ENCODE assay signal across 38 cellular contexts in genomic region chr4:35521682-35522081, GRCh38.
"Had no signal": no experiment of that assay in that cellular context is flagged by ENCODE, and none has a peak within 500 bp of the region (broad histone marks: within the 10 kb centered on the region; RNA-seq: fewer than 3 reads in every experiment).

No MANE protein-coding gene starts in this region.

- H3K9me3 Mint-ChIP-seq: activated naive CD4-positive, alpha-beta T cell treated with anti-CD3 and anti-CD28 coated beads for 36 hours; activated naive CD4-positive, alpha-beta T cell treated with anti-CD3 and anti-CD28 coated beads, Interleukin-2, amount 50 U/mL, for 24 hours; activated naive CD8-positive, alpha-beta T cell treated with anti-CD3 and anti-CD28 coated beads, Interleukin-2, amount 10 ng/mL, durations not matched to agents 7 days and 5 days; activated T-helper 1 cell treated with anti-CD3 and anti-CD28 coated beads, Interleukin-12 subunit alpha, Interleukin-12 subunit beta, Interleukin-2, Interleukin-4 antibody, amounts not matched to agents 30 ng/mL and 10 ng/mL and 1 ng/mL, durations not matched to agents 14 hours and 24 hours and 36 hours had no signal

- H3K4me1 Mint-ChIP-seq: activated naive CD4-positive, alpha-beta T cell treated with anti-CD3 and anti-CD28 coated beads, Interleukin-2, amount 10 ng/mL, durations not matched to agents 7 days and 5 days; activated naive CD4-positive, alpha-beta T cell treated with anti-CD3 and anti-CD28 coated beads, Interleukin-2, amount 50 U/mL, for 24 hours; activated naive CD8-positive, alpha-beta T cell treated with anti-CD3 and anti-CD28 coated beads for 36 hours; activated naive CD8-positive, alpha-beta T cell treated with anti-CD3 and anti-CD28 coated beads, Interleukin-2, amount 50 U/mL, for 24 hours; activated T-helper 17 cell treated with anti-CD3 and anti-CD28 coated beads, Interleukin-2, amount 50 U/mL, for 72 hours; central memory CD8-positive, alpha-beta T cell had no signal

- H3K4me3 ChIP-seq: adrenal gland, ascending aorta, body of pancreas, breast epithelium, cardiac muscle cell had no signal

- H3K4me1 ChIP-seq: adrenal gland, ascending aorta, body of pancreas, breast epithelium had no signal

- H3K27ac ChIP-seq: adrenal gland, ascending aorta, body of pancreas, brain microvascular endothelial cell, breast epithelium, cardiac muscle cell had no signal

- H3K27me3 Mint-ChIP-seq: activated naive CD4-positive, alpha-beta T cell treated with anti-CD3 and anti-CD28 coated beads, Interleukin-2, amount 10 ng/mL, durations not matched to agents 7 days and 5 days; activated naive CD4-positive, alpha-beta T cell treated with anti-CD3 and anti-CD28 coated beads, Interleukin-2, amount 50 U/mL, for 24 hours; activated naive CD8-positive, alpha-beta T cell; activated naive CD8-positive, alpha-beta T cell treated with anti-CD3 and anti-CD28 coated beads for 36 hours; activated naive CD8-positive, alpha-beta T cell treated with anti-CD3 and anti-CD28 coated beads, Interleukin-2, amount 10 ng/mL, durations not matched to agents 7 days and 5 days; activated naive CD8-positive, alpha-beta T cell treated with anti-CD3 and anti-CD28 coated beads, Interleukin-2, amount 50 U/mL, for 24 hours; activated T-cell treated with anti-CD3 and anti-CD28 coated beads, Interleukin-2, amount 50 U/mL, for 24 hours; activated T-helper 17 cell treated with anti-CD3 and anti-CD28 coated beads, Interleukin-2, amount 50 U/mL, for 72 hours; central memory CD8-positive, alpha-beta T cell had no signal

- H3K27ac Mint-ChIP-seq: activated naive CD4-positive, alpha-beta T cell treated with anti-CD3 and anti-CD28 coated beads for 36 hours; activated naive CD4-positive, alpha-beta T cell treated with anti-CD3 and anti-CD28 coated beads, Interleukin-2, amount 10 ng/mL, durations not matched to agents 7 days and 5 days; activated naive CD4-positive, alpha-beta T cell treated with anti-CD3 and anti-CD28 coated beads, Interleukin-2, amount 50 U/mL, for 24 hours; activated naive CD4-positive, alpha-beta T cell treated with anti-CD3 and anti-CD28 coated beads, Interleukin-2, amount 50 U/mL, for 72 hours; activated naive CD8-positive, alpha-beta T cell; activated naive CD8-positive, alpha-beta T cell treated with anti-CD3 and anti-CD28 coated beads for 36 hours; activated naive CD8-positive, alpha-beta T cell treated with anti-CD3 and anti-CD28 coated beads, Interleukin-2, amount 10 ng/mL, durations not matched to agents 7 days and 5 days; activated naive CD8-positive, alpha-beta T cell treated with anti-CD3 and anti-CD28 coated beads, Interleukin-2, amount 50 U/mL, for 24 hours; activated T-cell treated with anti-CD3 and anti-CD28 coated beads, Interleukin-2, amount 50 U/mL, for 24 hours; activated T-cell treated with anti-CD3 and anti-CD28 coated beads, Interleukin-2, amount 50 U/mL, for 72 hours; activated T-helper 1 cell treated with anti-CD3 and anti-CD28 coated beads, Interleukin-12 subunit alpha, Interleukin-12 subunit beta, Interleukin-2, Interleukin-4 antibody, amounts not matched to agents 30 ng/mL and 10 ng/mL and 1 ng/mL, durations not matched to agents 14 hours and 24 hours and 36 hours; activated T-helper 17 cell treated with anti-CD3 and anti-CD28 coated beads, Interleukin-2, amount 50 U/mL, for 72 hours; activated T-helper 2 cell treated with anti-CD3 and anti-CD28 coated beads, Interferon-gamma antibody, Interleukin-2, Interleukin-4, amounts not matched to agents 10 μg/mL and 5 μg/mL and 100 μg/mL, durations not matched to agents 14 hours and 24 hours and 36 hours; brain had no signal

- H3K36me3 ChIP-seq: adrenal gland, ascending aorta, brain microvascular endothelial cell, breast epithelium, cardiac muscle cell had no signal

- DNase-seq: activated effector memory CD4-positive, alpha-beta T cell treated with anti-CD3 and anti-CD28 coated beads, Interleukin-2, amount 50 U/mL, for 16 hours; activated effector memory CD4-positive, alpha-beta T cell treated with Interleukin-2 at 50 U/mL for 16 hours; activated gamma-delta T cell; activated gamma-delta T cell treated with Interleukin-2 at 50 U/mL for 16 hours; activated naive CD4-positive, alpha-beta T cell; activated naive CD4-positive, alpha-beta T cell treated with anti-CD3 and anti-CD28 coated beads for 36 hours; activated naive CD4-positive, alpha-beta T cell treated with anti-CD3 and anti-CD28 coated beads, Interleukin-2, amount 10 ng/mL, durations not matched to agents 7 days and 5 days; activated naive CD4-positive, alpha-beta T cell treated with anti-CD3 and anti-CD28 coated beads, Interleukin-2, amount 50 U/mL, for 16 hours; activated naive CD4-positive, alpha-beta T cell treated with Interleukin-2 at 50 U/mL for 16 hours; activated naive CD8-positive, alpha-beta T cell treated with anti-CD3 and anti-CD28 coated beads for 36 hours; activated naive CD8-positive, alpha-beta T cell treated with anti-CD3 and anti-CD28 coated beads, Interleukin-2, amount 10 ng/mL, durations not matched to agents 7 days and 5 days; activated naive CD8-positive, alpha-beta T cell treated with anti-CD3 and anti-CD28 coated beads, Interleukin-2, amount 50 U/mL, for 24 hours; activated T-cell treated with anti-CD3 and anti-CD28 coated beads, Interleukin-2, amount 50 U/mL, for 1 hour; activated T-cell treated with anti-CD3 and anti-CD28 coated beads, Interleukin-2, amount 50 U/mL, for 24 hours; activated T-cell treated with anti-CD3 and anti-CD28 coated beads, Interleukin-2, amount 50 U/mL, for 4 hours; activated T-cell treated with anti-CD3 and anti-CD28 coated beads, Interleukin-2, amount 50 U/mL, for 48 hours; activated T-cell treated with anti-CD3 and anti-CD28 coated beads, Interleukin-2, amount 50 U/mL, for 72 hours; adrenal gland; amniotic stem cell; amygdala; anterior cingulate cortex; aorta; body of pancreas; brain microvascular endothelial cell; caudate nucleus; central memory CD4-positive, alpha-beta T cell; cerebellar nuclear complex had no signal

- H3K36me3 Mint-ChIP-seq: activated naive CD4-positive, alpha-beta T cell treated with anti-CD3 and anti-CD28 coated beads, Interleukin-2, amount 10 ng/mL, durations not matched to agents 7 days and 5 days; activated naive CD4-positive, alpha-beta T cell treated with anti-CD3 and anti-CD28 coated beads, Interleukin-2, amount 50 U/mL, for 24 hours; activated naive CD4-positive, alpha-beta T cell treated with anti-CD3 and anti-CD28 coated beads, Interleukin-2, amount 50 U/mL, for 72 hours; activated naive CD8-positive, alpha-beta T cell; activated naive CD8-positive, alpha-beta T cell treated with anti-CD3 and anti-CD28 coated beads for 36 hours; activated naive CD8-positive, alpha-beta T cell treated with anti-CD3 and anti-CD28 coated beads, Interleukin-2, amount 10 ng/mL, durations not matched to agents 7 days and 5 days; brain had no signal

- H3K4me3 Mint-ChIP-seq: activated naive CD4-positive, alpha-beta T cell treated with anti-CD3 and anti-CD28 coated beads for 36 hours; activated naive CD4-positive, alpha-beta T cell treated with anti-CD3 and anti-CD28 coated beads, Interleukin-2, amount 10 ng/mL, durations not matched to agents 7 days and 5 days; activated naive CD4-positive, alpha-beta T cell treated with anti-CD3 and anti-CD28 coated beads, Interleukin-2, amount 50 U/mL, for 24 hours; activated naive CD8-positive, alpha-beta T cell; activated naive CD8-positive, alpha-beta T cell treated with anti-CD3 and anti-CD28 coated beads for 36 hours; activated naive CD8-positive, alpha-beta T cell treated with anti-CD3 and anti-CD28 coated beads, Interleukin-2, amount 10 ng/mL, durations not matched to agents 7 days and 5 days; activated naive CD8-positive, alpha-beta T cell treated with anti-CD3 and anti-CD28 coated beads, Interleukin-2, amount 50 U/mL, for 24 hours; activated T-cell treated with anti-CD3 and anti-CD28 coated beads, Interleukin-2, amount 50 U/mL, for 24 hours; activated T-cell treated with anti-CD3 and anti-CD28 coated beads, Interleukin-2, amount 50 U/mL, for 4 hours; activated T-cell treated with anti-CD3 and anti-CD28 coated beads, Interleukin-2, amount 50 U/mL, for 72 hours; activated T-helper 1 cell treated with anti-CD3 and anti-CD28 coated beads, Interleukin-12 subunit alpha, Interleukin-12 subunit beta, Interleukin-2, Interleukin-4 antibody, amounts not matched to agents 30 ng/mL and 10 ng/mL and 1 ng/mL, durations not matched to agents 14 hours and 24 hours and 36 hours; activated T-helper 17 cell treated with anti-CD3 and anti-CD28 coated beads, Interleukin-2, amount 50 U/mL, for 72 hours; brain; central memory CD8-positive, alpha-beta T cell had no signal

- H3K27me3 ChIP-seq: adrenal gland, ascending aorta, body of pancreas, brain microvascular endothelial cell, breast epithelium, cardiac muscle cell had no signal

- H3K9me3 ChIP-seq: adrenal gland, ascending aorta, body of pancreas, breast epithelium had no signal
